In the genomic region with DNA sequence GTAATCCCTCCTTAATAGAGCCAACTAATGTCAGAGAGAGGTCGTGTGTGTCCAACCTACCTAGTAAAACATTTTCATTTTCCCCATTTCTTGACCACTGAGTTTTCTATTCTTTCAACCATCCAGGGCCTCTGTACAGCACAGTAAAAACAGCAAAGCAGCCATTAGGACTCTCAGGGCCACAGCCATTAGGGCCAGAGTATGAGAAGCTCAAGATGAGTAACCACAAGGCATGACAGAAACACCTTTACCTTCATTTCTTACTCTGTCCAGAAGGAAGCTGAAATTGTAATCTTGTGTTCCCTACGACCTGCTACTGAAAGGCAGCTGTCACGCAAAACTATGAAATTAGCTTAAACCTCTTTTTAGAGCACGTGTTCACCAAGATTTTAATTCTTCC, we compare ENCODE assay signal across 13 cellular contexts. TPM values are rescaled to one million over a fixed set of nuclear protein-coding genes. Genes with fewer than 3 reads are reported as not detected.
DNase-seq lines count a peak whose midpoint lies in the region; ATAC-seq, FAIRE-seq and TF ChIP-seq lines count a peak whose summit lies in the region.
"Had no signal": no experiment of that assay in that cellular context is flagged by ENCODE, and none has a peak within 500 bp of the region (broad histone marks: within the 10 kb centered on the region; RNA-seq: fewer than 3 reads in every experiment).

No MANE protein-coding gene starts in this region.

- POLR2A ChIA-PET in A673 (lab: Charles Lee; ENCODE audit: low non-redundant PET): no interaction called here
- POLR2A ChIA-PET in activated CD8-positive, alpha-beta T cell treated with anti-CD3 and anti-CD28 coated beads for 36 hours (lab: Charles Lee): no interaction called here

- H3K27me3 Mint-ChIP-seq in activated CD8-positive, alpha-beta T cell treated with anti-CD3 and anti-CD28 coated beads for 36 hours: no peaks in the 10 kb centered on the region

- no peak overlapping the region for H3K27ac ChIP-seq in A673 (ENCODE audit: low read depth, low read length, poor library complexity, severe bottlenecking)
- no peak overlapping the region for H3K27ac ChIP-seq in kidney (ENCODE audit: low read depth in 2 of 2, low read length in 2 of 2)

- H3K27me3 ChIP-seq in A673 (replicated peaks; ENCODE audit: insufficient read depth, low read depth, low read length, poor library complexity): no peaks in the 10 kb centered on the region

- H3K9ac ChIP-seq in kidney (ENCODE audit: low read length in 2 of 2): no peak overlapping the region

- no peaks in the 10 kb centered on the region for H3K9me3 Mint-ChIP-seq in activated CD8-positive, alpha-beta T cell treated with anti-CD3 and anti-CD28 coated beads for 36 hours

- no peak for ATAC-seq in activated CD8-positive, alpha-beta T cell treated with anti-CD3 and anti-CD28 coated beads for 36 hours
- no peak for ATAC-seq in HG03521 (IDR thresholded peaks at IDR 0.05; ENCODE audit: unreplicated experiment)

- BruUV-seq in A673 (replicated peaks; lab: Mats Ljungman, UMichigan): no TSS peak

- peaks cover 9% of the 10 kb centered on the region for H3K4me1 ChIP-seq in A673 (ENCODE audit: insufficient read depth, low read length, poor library complexity, severe bottlenecking)
- H3K4me1 ChIP-seq in kidney (ENCODE audit: control insufficient read depth in 1 of 2, insufficient read depth in 1 of 2, low read depth in 1 of 2, low read length in 2 of 2): peaks cover 0 to 14% of the 10 kb centered on the region in 2 donors

- DNase-seq in A673 (ENCODE audit: low spot score): no peak
- DNase-seq in GM12864 (ENCODE audit: low read depth): no peak
- no peak for DNase-seq in activated CD8-positive, alpha-beta T cell treated with anti-CD3 and anti-CD28 coated beads for 36 hours
- no peak for DNase-seq in kidney
- no peak for DNase-seq in globus pallidus (ENCODE audit: low spot score)
- no peak for DNase-seq in stimulated activated CD4-positive, alpha-beta T cell treated with anti-CD3 and anti-CD28 coated beads, Interleukin-12 subunit alpha, Interleukin-12 subunit beta, amount 100 ng/mL, for 4 hours
- no peak for DNase-seq in RKO (ENCODE audit: low spot score)
- DNase-seq: dermis blood vessel endothelial cell, hypothalamus, NCI-H187, OCI-M1 had no signal

- H3K36me3 ChIP-seq in A673 (ENCODE audit: insufficient read depth, low read length, poor library complexity, severe bottlenecking) (no peaks in the 10 kb centered on the region), kidney (ENCODE audit: control insufficient read depth in 1 of 2, insufficient read depth in 2 of 2, low read length in 2 of 2) (no peaks in the 10 kb centered on the region)

- TF ChIP-seq CTCF in A673 (conservative IDR thresholded peaks at IDR 0.05; ENCODE audit: low read depth, low read length) (no peak), GM12864 (IDR thresholded peaks at IDR 0.05; ENCODE audit: low read depth, low read length, missing control alignments) (no peak), kidney (IDR thresholded peaks at IDR 0.05; ENCODE audit: borderline replicate concordance, extremely low read depth, insufficient read depth) (no peak)
- TF ChIP-seq CTCF in activated CD8-positive, alpha-beta T cell treated with anti-CD3 and anti-CD28 coated beads for 36 hours (IDR thresholded peaks at IDR 0.05): no peak

- CTCF ChIA-PET in A673 (lab: Charles Lee): no interaction called here
- CTCF ChIA-PET in activated CD8-positive, alpha-beta T cell treated with anti-CD3 and anti-CD28 coated beads for 36 hours (lab: Charles Lee): interaction anchor here (2.3 to 4.1 kb wide), 2 partner anchors 11 to 70 kb away, joined by 7 to 14 read pairs; no protein-coding TSS in a partner anchor

- peak overlapping the region; percentile 99 for H3K4me3 ChIP-seq in A673 (ENCODE audit: low read depth, low read length, poor library complexity, severe bottlenecking)
- H3K4me3 ChIP-seq in GM12864 (ENCODE audit: low read depth, low read length): peak overlapping the region; percentile 96; the same call in 1 of the 2 replicates
- H3K4me3 ChIP-seq in kidney (ENCODE audit: low read length in 2 of 2): peak overlapping the region; percentile 80 to 89

- peaks cover 15% of the 10 kb centered on the region for H3K36me3 Mint-ChIP-seq in activated CD8-positive, alpha-beta T cell treated with anti-CD3 and anti-CD28 coated beads for 36 hours (ENCODE audit: low read depth)

- H3K4me3 Mint-ChIP-seq in activated CD8-positive, alpha-beta T cell treated with anti-CD3 and anti-CD28 coated beads for 36 hours: peak overlapping the region; percentile 28

- peak overlapping the region; percentile 23 for H3K27ac Mint-ChIP-seq in activated CD8-positive, alpha-beta T cell treated with anti-CD3 and anti-CD28 coated beads for 36 hours

- no peak for FAIRE-seq in kidney (lab: Jason Lieb, UNC)
- FAIRE-seq: HTR-8/SVneo had no signal

- no peaks in the 10 kb centered on the region for H3K9me3 ChIP-seq in A673 (ENCODE audit: low read depth, low read length, poor library complexity, severe bottlenecking)
- no peaks in the 10 kb centered on the region for H3K9me3 ChIP-seq in kidney (ENCODE audit: control insufficient read depth in 1 of 2, low read length in 2 of 2)

- intact Hi-C loops in A673 (cut with micrococcal nuclease; ENCODE audit: unreplicated experiment) (no loop called here), kidney (cut with DNase I) (no loop called here)
- intact Hi-C loops in activated CD8-positive, alpha-beta T cell treated with anti-CD3 and anti-CD28 coated beads for 36 hours (cut with micrococcal nuclease): no loop called here

- H3K4me1 Mint-ChIP-seq in activated CD8-positive, alpha-beta T cell treated with anti-CD3 and anti-CD28 coated beads for 36 hours (ENCODE audit: low read depth): peaks cover 41% of the 10 kb centered on the region

RNA-seq across cellular contexts. Expression of a gene that starts 2.3 kb away (rescaled TPM):
- total RNA-seq in A673 (2021): 46.9 and 51.2 TPM in 2 replicates
- total RNA-seq in activated CD8-positive, alpha-beta T cell treated with anti-CD3 and anti-CD28 coated beads for 36 hours: 10 to 100 TPM; 19.8 to 20.8 TPM
- total RNA-seq in kidney: 51.9 TPM
- polyA plus RNA-seq in kidney (ENCODE audit: insufficient read depth, low read depth, low replicate concordance): 23.8 TPM
